20 cellular contexts compared by ENCODE assay signal in genomic region chr14:101181717-101182313, GRCh38.
"Had no signal": no experiment of that assay in that cellular context is flagged by ENCODE, and none has a peak within 500 bp of the region (broad histone marks: within the 10 kb centered on the region; RNA-seq: fewer than 3 reads in every experiment).

No MANE protein-coding gene starts in this region.

- H3K36me3 ChIP-seq: neutrophil, tibial artery had no signal

- H3K4me1 ChIP-seq: body of pancreas, tibial artery had no signal

- H3K9me3 ChIP-seq: body of pancreas, neutrophil had no signal

- DNase-seq: activated CD4-positive, alpha-beta T cell treated with anti-CD3 and anti-CD28 coated beads for 48 hours; activated CD4-positive, CD25-positive, alpha-beta regulatory T cell; activated CD8-positive, alpha-beta T cell treated with anti-CD3 and anti-CD28 coated beads, Interleukin-2, amount 10 ng/mL, durations not matched to agents 7 days and 5 days; activated gamma-delta T cell; activated naive CD4-positive, alpha-beta T cell treated with anti-CD3 and anti-CD28 coated beads, Interleukin-2, amount 50 U/mL, for 16 hours; activated naive CD8-positive, alpha-beta T cell treated with anti-CD3 and anti-CD28 coated beads, Interleukin-2, amount 50 U/mL, for 24 hours; body of pancreas; caudate nucleus; dermis blood vessel endothelial cell; effector CD8-positive, alpha-beta T cell; erythroblast; glutamatergic neuron; left ventricle myocardium superior; mammary epithelial cell; stimulated activated CD4-positive, alpha-beta T cell treated with anti-CD3 and anti-CD28 coated beads, Interleukin-4, amount 100 ng/mL, for 4 hours; substantia nigra had no signal

- H3K79me2 ChIP-seq: hepatocyte had no signal

- H2AFZ ChIP-seq: hepatocyte had no signal

- H3K4me3 ChIP-seq: body of pancreas, hepatocyte, tibial artery had no signal

- H3K4me2 ChIP-seq: hepatocyte had no signal

- H3K27ac ChIP-seq: body of pancreas, hepatocyte, neutrophil, tibial artery had no signal

- H3K27me3 ChIP-seq: body of pancreas, hepatocyte, neutrophil had no signal

- ATAC-seq: activated CD8-positive, alpha-beta T cell treated with anti-CD3 and anti-CD28 coated beads, Interleukin-2, amount 10 ng/mL, durations not matched to agents 7 days and 5 days; activated naive CD8-positive, alpha-beta T cell treated with anti-CD3 and anti-CD28 coated beads, Interleukin-2, amount 50 U/mL, for 24 hours; body of pancreas; left ventricle myocardium superior; natural killer cell treated with Interleukin-12 subunit alpha and Interleukin-12 subunit beta and Interleukin-15 and Interleukin-18, amount 100 ng/mL, for 72 hours had no signal
